ENCODE assay signal across 20 cellular contexts in the genomic region with DNA sequence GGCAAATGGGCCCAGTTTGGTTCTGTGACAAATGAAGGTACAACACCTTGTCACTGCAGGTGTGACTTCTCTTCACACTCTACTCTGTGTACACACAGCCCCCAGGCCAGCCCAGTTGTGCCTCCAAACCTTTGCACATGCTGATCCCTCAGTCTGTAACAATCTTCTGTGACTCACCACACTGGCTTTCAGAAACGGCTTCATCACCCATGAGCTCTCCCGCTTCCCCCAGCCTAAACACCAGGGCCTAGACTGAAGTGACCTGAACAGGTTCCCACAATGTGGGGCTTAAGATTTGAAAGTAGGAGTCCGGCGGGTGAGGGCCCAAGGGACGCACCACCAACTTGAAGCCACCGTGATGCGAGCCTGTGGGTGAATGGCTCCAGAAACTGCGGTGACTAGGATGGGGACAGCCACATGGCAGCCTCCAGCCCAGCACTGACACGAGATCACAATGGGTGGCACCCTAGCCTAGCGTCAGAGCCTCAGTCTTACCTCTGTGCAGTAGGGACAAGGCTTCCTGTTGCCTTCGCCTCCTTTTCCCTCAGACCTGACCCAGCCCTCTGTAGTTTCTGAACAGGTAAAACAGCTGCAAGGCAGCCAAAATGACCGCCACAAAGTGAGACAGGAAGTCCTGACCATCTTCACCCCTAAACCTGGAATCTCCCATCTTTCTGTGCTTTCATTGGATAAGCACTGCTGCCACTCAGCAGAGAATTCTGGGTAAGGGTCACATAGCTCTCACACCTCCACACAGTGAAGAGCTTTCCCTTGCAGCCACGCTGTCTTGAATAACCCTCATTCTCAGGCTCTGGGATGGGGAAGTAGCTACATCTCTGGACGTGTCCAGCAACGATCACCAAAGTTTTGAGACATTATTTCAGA. TPM values are rescaled to one million over a fixed set of nuclear protein-coding genes. Genes with fewer than 3 reads are reported as not detected.
DNase-seq lines count a peak whose midpoint lies in the region; ATAC-seq, FAIRE-seq and TF ChIP-seq lines count a peak whose summit lies in the region.
"Had no signal": no experiment of that assay in that cellular context is flagged by ENCODE, and none has a peak within 500 bp of the region (broad histone marks: within the 10 kb centered on the region; RNA-seq: fewer than 3 reads in every experiment).

No MANE protein-coding gene starts in this region.

- TF ChIP-seq POLR2A in HepG2 (IDR thresholded peaks at IDR 0.05; ENCODE audit: insufficient read depth in 1 of 2, low read depth in 2 of 2, low read length in 2 of 2) (no peak), right lobe of liver (IDR thresholded peaks at IDR 0.05) (no peak)

- H2AFZ ChIP-seq in HepG2 (ENCODE audit: low read length), result no peak overlapping the region
- H2AFZ ChIP-seq: PC-9 had no signal

- FAIRE-seq in HepG2 (lab: Jason Lieb, UNC) (no peak), bronchial epithelial cell (lab: Jason Lieb, UNC) (peak; percentile 18)
- FAIRE-seq: A549 had no signal

- no peak overlapping the region for H3K9ac ChIP-seq in HepG2 (ENCODE audit: insufficient read depth, low read depth, low read length)

- intact Hi-C loops in HepG2 (cut with micrococcal nuclease; ENCODE audit: unreplicated experiment), result no loop called here
- intact Hi-C loops in right lobe of liver (cut with DNase I), result no loop called here

- H3K4me3 ChIP-seq in HepG2 (replicated peaks in 1 of 3; ENCODE audit: insufficient read depth in 1 of 3, low read depth in 2 of 3, low read length in 3 of 3) (no peak overlapping the region), right lobe of liver (no peak overlapping the region), bronchial epithelial cell (ENCODE audit: low read depth, low read length) (no peak overlapping the region)
- H3K4me3 ChIP-seq: A549, PC-9, SJSA1 had no signal

- ATAC-seq in HepG2, result no peak
- no peak for ATAC-seq in right lobe of liver
- no peak for ATAC-seq in GM21447 (IDR thresholded peaks at IDR 0.05; ENCODE audit: unreplicated experiment)
- ATAC-seq: A549 had no signal

- no peak for TF ChIP-seq RAD21 in HepG2 (CRISPR knock-in tag; IDR thresholded peaks at IDR 0.05)

- H3K36me3 ChIP-seq in HepG2 (replicated peaks in 1 of 2; ENCODE audit: control insufficient read depth in 1 of 2, insufficient read depth in 2 of 2, low read length in 2 of 2) (no peaks in the 10 kb centered on the region), right lobe of liver (no peaks in the 10 kb centered on the region), bronchial epithelial cell (ENCODE audit: control insufficient read depth, insufficient read depth, low read length) (no peaks in the 10 kb centered on the region)
- H3K36me3 ChIP-seq: SJSA1 had no signal

- no peaks in the 10 kb centered on the region for H4K20me1 ChIP-seq in HepG2 (ENCODE audit: insufficient read depth, low read length)

- no peak for DNase-seq in HepG2 (ENCODE audit: low spot score)
- DNase-seq in right lobe of liver, result no peak
- peak; percentile 11 for DNase-seq in RKO (ENCODE audit: low spot score)
- DNase-seq in bronchial epithelial cell (ENCODE audit: low read depth), result peak; percentile 10
- no peak for DNase-seq in activated T-cell treated with anti-CD3 and anti-CD28 coated beads, Interleukin-2, amount 50 U/mL, for 1 hour
- no peak for DNase-seq in 8988T
- no peak for DNase-seq in activated CD4-positive, CD25-positive, alpha-beta regulatory T cell treated with anti-CD3 and anti-CD28 coated beads, Interleukin-2, amount 50 U/mL, for 72 hours
- DNase-seq: Caco-2; CD4-positive, alpha-beta T cell; GF-D8; GOT3; Kasumi-1; NCI-H1092 treated with DMSO at 0.1 percent for 48 hours; NCI-H2081; NCI-H510A; NCI-H774; PC-9 had no signal

- no peaks in the 10 kb centered on the region for H3K4me1 ChIP-seq in HepG2 (ENCODE audit: insufficient read depth, low read length)
- H3K4me1 ChIP-seq in right lobe of liver, result no peaks in the 10 kb centered on the region
- H3K4me1 ChIP-seq: A549, Caco-2, SJSA1 had no signal

- WGBS in HepG2 (ENCODE audit: low lambda C conversion rate), result 11% methylated on average over 6 of the region's 15 CpGs
- 79% methylated on average over 10 of the region's 15 CpGs for WGBS in right lobe of liver (ENCODE audit: insufficient coverage, low coverage, low lambda C conversion rate, missing lambda C conversion rate)

- TF ChIP-seq EP300 in HepG2 (IDR thresholded peaks at IDR 0.05; ENCODE audit: low read depth in 2 of 2, low read length in 2 of 2) (no peak), HepG2 (CRISPR knock-in tag; IDR thresholded peaks at IDR 0.05; ENCODE audit: borderline replicate concordance) (no peak)

- POLR2A ChIA-PET in HepG2 (lab: Yijun Ruan, JAX), result no interaction called here

- no peaks in the 10 kb centered on the region for H3K27me3 ChIP-seq in HepG2 (ENCODE audit: control insufficient read depth in 1 of 2, insufficient read depth in 2 of 2, low read length in 2 of 2)
- no peaks in the 10 kb centered on the region for H3K27me3 ChIP-seq in right lobe of liver
- H3K27me3 ChIP-seq in bronchial epithelial cell (ENCODE audit: control insufficient read depth, insufficient read depth, low read length), result no peaks in the 10 kb centered on the region
- H3K27me3 ChIP-seq: SJSA1 had no signal

- TF ChIP-seq CTCF in HepG2 (CRISPR knock-in tag; IDR thresholded peaks at IDR 0.05) (no peak), right lobe of liver (IDR thresholded peaks at IDR 0.05) (no peak), bronchial epithelial cell (IDR thresholded peaks at IDR 0.05; ENCODE audit: insufficient read depth, low read length, severe bottlenecking) (no peak)

- in situ Hi-C loops in HepG2 (cut with HindIII; ENCODE audit: extremely low pct_ligation_motif_present, low pct_unique_long_range_greater_than_20kb), result no loop called here

- no TSS peak for BruUV-seq in HepG2 (replicated peaks; lab: Mats Ljungman, UMichigan)

- 0 out of 2 replicates have a peak overlapping the region, but pooled peaks have one; percentile 18 for H3K4me2 ChIP-seq in HepG2 (ENCODE audit: low read depth, low read length)
- H3K4me2 ChIP-seq: A549, PC-9 had no signal

- CTCF ChIA-PET in HepG2 (lab: Yijun Ruan, JAX; ENCODE audit: low intra/inter-chr PET ratio, low total read pairs), result no interaction called here

- no peak overlapping the region for H3K27ac ChIP-seq in HepG2 (ENCODE audit: extremely low read length, insufficient read depth, low read length)
- no peak overlapping the region for H3K27ac ChIP-seq in right lobe of liver
- H3K27ac ChIP-seq: A549, PC-9, SJSA1 had no signal

- H3K79me2 ChIP-seq in HepG2 (ENCODE audit: insufficient read depth, low read length), result no peaks in the 10 kb centered on the region

- H3K9me3 ChIP-seq in HepG2 (ENCODE audit: low read length), result peaks cover 20% of the 10 kb centered on the region
- no peaks in the 10 kb centered on the region for H3K9me3 ChIP-seq in right lobe of liver

TF ChIP-seq in HepG2, 621 proteins besides CTCF, POLR2A, EP300 and RAD21 (continues in another document):
- TF ChIP-seq THAP11 (CRISPR knock-in tag; IDR thresholded peaks at IDR 0.05) (peak; percentile 63), RBM39 (IDR thresholded peaks at IDR 0.05; ENCODE audit: low read depth, low read length, poor library complexity, severe bottlenecking) (no peak), RFX1 (IDR thresholded peaks at IDR 0.05) (no peak), HMG20A (CRISPR knock-in tag; IDR thresholded peaks at IDR 0.05; ENCODE audit: borderline replicate concordance) (no peak), SALL1 (CRISPR knock-in tag; IDR thresholded peaks at IDR 0.05) (no peak), ZFP36L1 (CRISPR knock-in tag; IDR thresholded peaks at IDR 0.05) (no peak)

RNA-seq across cellular contexts. Expression of a gene that starts 34.2 kb away (rescaled TPM):
- total RNA-seq in HepG2 (2016; rRNA removed; fragmentation: Illumina TruSeq; extraction: Trizol), result 5.8 and 9.4 TPM in 2 replicates
- total RNA-seq in HepG2 (2016; cell fraction: cytosol; rRNA removed; fragmentation: Illumina TruSeq; extraction: Trizol; ENCODE audit: low read depth), result 1.5 and 2.1 TPM in 2 replicates
- 5.6 and 8.0 TPM in 2 replicates for total RNA-seq in HepG2 (2016; cell fraction: insoluble cytoplasmic fraction; rRNA removed; fragmentation: Illumina TruSeq; extraction: Trizol)
- 4.0 and 5.1 TPM in 2 replicates for total RNA-seq in HepG2 (2016; cell fraction: membrane; rRNA removed; fragmentation: Illumina TruSeq; extraction: Trizol)
- 5.7 and 6.2 TPM in 2 replicates for total RNA-seq in HepG2 (2016; cell fraction: nucleus; rRNA removed; fragmentation: Illumina TruSeq; extraction: Trizol)
- polyA plus RNA-seq in HepG2 (2011; rRNA removed), result 7.3 and 7.5 TPM in 2 replicates
- 6.9 and 8.0 TPM in 2 replicates for polyA plus RNA-seq in HepG2 (2011; cell fraction: cytosol; rRNA removed)
- polyA plus RNA-seq in HepG2 (2011; cell fraction: nucleus; rRNA removed), result 8.6 and 12.5 TPM in 2 replicates
- 4.0 and 4.6 TPM in 2 replicates for polyA plus RNA-seq in HepG2 (2012)
- 1.5 and 1.6 TPM in 2 replicates for polyA plus RNA-seq in HepG2 (2016; cell fraction: cytosol; fragmentation: Illumina TruSeq; extraction: Trizol; ENCODE audit: low read depth)
- polyA plus RNA-seq in HepG2 (2016; cell fraction: insoluble cytoplasmic fraction; fragmentation: Illumina TruSeq; extraction: Trizol; ENCODE audit: low read depth), result 8.0 and 8.4 TPM in 2 replicates
- 2.9 and 3.0 TPM in 2 replicates for polyA plus RNA-seq in HepG2 (2016; cell fraction: membrane; fragmentation: Illumina TruSeq; extraction: Trizol; ENCODE audit: low read depth)
- polyA plus RNA-seq in HepG2 (2016; cell fraction: nucleus; fragmentation: Illumina TruSeq; extraction: Trizol; ENCODE audit: insufficient read depth, low read depth), result 7.7 and 9.3 TPM in 2 replicates
- polyA minus RNA-seq in HepG2 (2011; rRNA and poly(A)+ RNA removed; ENCODE audit: low replicate concordance), result 3.7 and 4.2 TPM in 2 replicates
- 2.5 and 3.1 TPM in 2 replicates for polyA minus RNA-seq in HepG2 (2011; cell fraction: cytosol; rRNA and poly(A)+ RNA removed)
- polyA minus RNA-seq in HepG2 (2011; cell fraction: nucleus; rRNA and poly(A)+ RNA removed), result 7.2 and 8.8 TPM in 2 replicates
- 1 to 10 TPM; 1.5 to 4.6 (median 2.3) TPM for total RNA-seq in right lobe of liver
- 1.9 and 2.4 TPM in 2 replicates for total RNA-seq in bronchial epithelial cell

Comparison
In these comparisons a context has a peak if more than half of its experiments do, and no peak if none do; other contexts are left out.
1. DNase-seq: peak in RKO (single experiment) and bronchial epithelial cell (single experiment); none in HepG2 (single experiment), right lobe of liver (0 of 3), activated T-cell treated with anti-CD3 and anti-CD28 coated beads, Interleukin-2, amount 50 U/mL, for 1 hour (single experiment), 8988T (single experiment) and activated CD4-positive, CD25-positive, alpha-beta regulatory T cell treated with anti-CD3 and anti-CD28 coated beads, Interleukin-2, amount 50 U/mL, for 72 hours (single experiment).